2 cellular contexts compared by ENCODE assay signal in genomic region chr16:55252577-55252976, GRCh38.
TF ChIP-seq lines count a peak whose summit lies in the region.

No MANE protein-coding gene starts in this region.

TF ChIP-seq in HCT116, 20 proteins besides CTCF, POLR2A, EP300 and RAD21 (continued from another document):
- TF ChIP-seq ZBTB33 (IDR thresholded peaks at IDR 0.05; ENCODE audit: extremely low read depth, insufficient replicate concordance, low read length) (no peak), POLR2AphosphoS5 (IDR thresholded peaks at IDR 0.05; ENCODE audit: low read depth, low read length) (no peak), EGR1 (IDR thresholded peaks at IDR 0.05; ENCODE audit: low read depth) (no peak)
TF ChIP-seq in HCT116: peak in this region for 0.

TF ChIP-seq in HepG2, 621 proteins besides CTCF, POLR2A, EP300 and RAD21:
- no peak for TF ChIP-seq ZBED4 (CRISPR knock-in tag; IDR thresholded peaks at IDR 0.05; ENCODE audit: borderline replicate concordance)
- TF ChIP-seq MYC (CRISPR knock-in tag; IDR thresholded peaks at IDR 0.05; ENCODE audit: borderline replicate concordance) = no peak
- no peak for TF ChIP-seq ZNF441 (CRISPR knock-in tag; IDR thresholded peaks at IDR 0.05; ENCODE audit: borderline replicate concordance)
- TF ChIP-seq RFX5 (IDR thresholded peaks at IDR 0.05; ENCODE audit: low read depth, low read length) = no peak
- no peak for TF ChIP-seq PAWR (CRISPR knock-in tag; IDR thresholded peaks at IDR 0.05; ENCODE audit: borderline replicate concordance)
- no peak for TF ChIP-seq MAX (IDR thresholded peaks at IDR 0.05)
- TF ChIP-seq GABPB1 (CRISPR knock-in tag; IDR thresholded peaks at IDR 0.05) = no peak
- no peak for TF ChIP-seq HMGXB3 (CRISPR knock-in tag; IDR thresholded peaks at IDR 0.05; ENCODE audit: borderline replicate concordance)
- no peak for TF ChIP-seq MAFK (conservative IDR thresholded peaks at IDR 0.05 in 1 of 2, IDR thresholded peaks at IDR 0.05 in 1 of 2; ENCODE audit: low read length in 2 of 2)
- no peak for TF ChIP-seq TOPORS (CRISPR knock-in tag; IDR thresholded peaks at IDR 0.05)
- no peak for TF ChIP-seq THAP7 (CRISPR knock-in tag; IDR thresholded peaks at IDR 0.05)
- TF ChIP-seq ZNF710 (CRISPR knock-in tag; IDR thresholded peaks at IDR 0.05; ENCODE audit: borderline replicate concordance) = no peak
- no peak for TF ChIP-seq ZNF20 (CRISPR knock-in tag; IDR thresholded peaks at IDR 0.05)
- no peak for TF ChIP-seq KDM6A (CRISPR knock-in tag; IDR thresholded peaks at IDR 0.05; ENCODE audit: low read depth)
- TF ChIP-seq MLXIP (CRISPR knock-in tag; IDR thresholded peaks at IDR 0.05; ENCODE audit: borderline replicate concordance) = no peak
